ENCODE assay signal across 11 cellular contexts in the genomic region with DNA sequence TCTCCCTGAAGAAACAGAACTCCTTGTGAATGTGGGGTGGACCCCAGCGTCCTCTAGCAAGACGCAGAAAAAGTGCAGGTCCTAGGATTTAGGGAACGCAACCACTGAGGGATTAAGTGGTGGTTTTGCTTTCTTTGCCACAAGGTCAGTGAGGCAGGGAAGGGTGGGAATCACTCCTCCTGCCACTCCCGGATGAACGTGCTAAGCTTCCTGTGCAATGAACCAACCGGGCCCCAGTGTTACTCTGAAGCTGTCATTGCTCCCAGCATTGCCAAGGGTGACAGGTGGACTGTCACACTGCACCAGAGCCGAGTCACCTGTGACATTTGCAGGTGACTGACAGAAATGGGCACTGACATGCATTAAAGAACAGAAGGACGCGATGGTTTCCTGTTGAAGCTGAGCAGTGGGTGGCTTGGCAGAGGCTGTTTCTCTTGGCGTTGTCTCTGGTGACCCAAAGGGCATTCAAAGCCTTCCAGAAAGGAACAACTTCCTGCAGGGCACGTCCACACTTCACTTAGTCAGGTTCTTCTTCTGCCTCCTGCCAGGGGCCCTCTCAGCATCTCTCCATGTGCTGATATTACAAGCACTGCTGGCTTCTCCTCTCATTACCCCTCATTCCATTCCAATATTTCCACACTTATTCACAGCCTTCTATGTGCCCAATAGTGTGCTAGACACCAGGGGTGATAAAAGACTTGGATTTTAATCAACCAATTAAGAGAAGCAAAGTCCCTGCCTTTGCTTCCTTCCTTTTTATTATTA. TPM values are rescaled to one million over a fixed set of nuclear protein-coding genes. Genes with fewer than 3 reads are reported as not detected.
DNase-seq lines count a peak whose midpoint lies in the region; ATAC-seq and TF ChIP-seq lines count a peak whose summit lies in the region.
"Had no signal": no experiment of that assay in that cellular context is flagged by ENCODE, and none has a peak within 500 bp of the region (broad histone marks: within the 10 kb centered on the region; RNA-seq: fewer than 3 reads in every experiment).

No MANE protein-coding gene starts in this region.

- H3K79me2 ChIP-seq in SK-N-SH (ENCODE audit: insufficient read depth), result peaks cover 62% of the 10 kb centered on the region
- H3K79me2 ChIP-seq in OCI-LY7 (ENCODE audit: insufficient read depth, low read depth, low read length), result no peaks in the 10 kb centered on the region

- ATAC-seq in SK-N-SH treated with all-trans-retinoic acid at 6 μM for 48 hours, result no peak
- no peak for ATAC-seq in left lung
- ATAC-seq in HG02571 (IDR thresholded peaks at IDR 0.05; ENCODE audit: unreplicated experiment), result no peak

- peaks cover 40% of the 10 kb centered on the region for H3K4me1 Mint-ChIP-seq in chondrocyte (ENCODE audit: low read depth)

- intact Hi-C loops in OCI-LY7 (cut with micrococcal nuclease; ENCODE audit: unreplicated experiment), result loop anchor here (1.0 to 5.0 kb wide), 3 partner anchors 275 to 679 kb away; no protein-coding TSS in a partner anchor
- intact Hi-C loops in left lung (cut with DNase I), result loop anchor here in 1 of 2 donors (5.0 kb wide), 1 partner anchor 274 kb away; no protein-coding TSS in a partner anchor

- TF ChIP-seq EP300 in SK-N-SH (IDR thresholded peaks at IDR 0.05; ENCODE audit: borderline replicate concordance in 1 of 2, low read depth in 1 of 2, low read length in 1 of 2), result no peak

- DNase-seq in SK-N-SH, result no peak
- DNase-seq in OCI-LY7 (ENCODE audit: low spot score), result no peak
- no peak for DNase-seq in chondrocyte (ENCODE audit: low spot score)
- DNase-seq in retinal pigment epithelial cell (ENCODE audit: low read depth), result no peak
- no peak for DNase-seq in left lung
- DNase-seq in superior temporal gyrus (ENCODE audit: extremely low spot score), result no peak

- H3K36me3 Mint-ChIP-seq in chondrocyte (ENCODE audit: low read depth), result no peaks in the 10 kb centered on the region

- H3K4me1 ChIP-seq in SK-N-SH (ENCODE audit: control insufficient read depth in 1 of 2, insufficient read depth in 2 of 2, low read depth in 1 of 2, low read length in 1 of 2) (peaks cover 2 to 33% of the 10 kb centered on the region in 2 experiments; a peak in 3 of 4 replicates), OCI-LY7 (ENCODE audit: insufficient read depth, low read length, poor library complexity, severe bottlenecking) (no peaks in the 10 kb centered on the region), left lung (no peaks in the 10 kb centered on the region)
- H3K4me1 ChIP-seq: colonic mucosa, gastrocnemius medialis had no signal

- H3K9me3 ChIP-seq in SK-N-SH (no peaks in the 10 kb centered on the region), OCI-LY7 (ENCODE audit: low read length) (no peaks in the 10 kb centered on the region), left lung (no peaks in the 10 kb centered on the region)
- H3K9me3 ChIP-seq: colonic mucosa, gastrocnemius medialis had no signal

- H3K9me3 Mint-ChIP-seq in chondrocyte (ENCODE audit: low read depth), result no peaks in the 10 kb centered on the region

- H3K27ac Mint-ChIP-seq in chondrocyte (ENCODE audit: unreplicated experiment), result peak overlapping the region; percentile 99

- H2AFZ ChIP-seq in SK-N-SH (ENCODE audit: low read depth) (no peak overlapping the region), OCI-LY7 (ENCODE audit: low read length) (no peak overlapping the region)

- 71% methylated on average over 8 of the region's 11 CpGs for WGBS in SK-N-SH (ENCODE audit: low lambda C conversion rate)

- POLR2A ChIA-PET in SK-N-SH (lab: Yijun Ruan, JAX) (interaction anchor here (0.6 to 0.9 kb wide), 2 partner anchors 275 to 721 kb away, joined by 3 read pairs; no protein-coding TSS in a partner anchor), OCI-LY7 (lab: Charles Lee) (no interaction called here)

- CTCF ChIA-PET in SK-N-SH (lab: Yijun Ruan, JAX), result interaction anchor here (0.6 to 15.4 kb wide), 77 partner anchors 10 to 1840 kb away, joined by 3 to 233 read pairs (median 4); a partner anchor contains a TSS
- CTCF ChIA-PET in OCI-LY7 (lab: Charles Lee; ENCODE audit: unreplicated experiment), result no interaction called here

- peak overlapping the region; percentile 74 for H3K9ac ChIP-seq in SK-N-SH

- peak overlapping the region; percentile 46 for H3K4me2 ChIP-seq in SK-N-SH
- no peak overlapping the region for H3K4me2 ChIP-seq in OCI-LY7 (ENCODE audit: low read length)

- H3K27me3 Mint-ChIP-seq in chondrocyte (ENCODE audit: low read depth), result no peaks in the 10 kb centered on the region

- H3K27me3 ChIP-seq in SK-N-SH (ENCODE audit: insufficient read depth) (no peaks in the 10 kb centered on the region), left lung (peaks cover 0 to 18% of the 10 kb centered on the region in 2 donors)
- H3K27me3 ChIP-seq: colonic mucosa, gastrocnemius medialis had no signal

- H3K9me2 ChIP-seq in SK-N-SH, result no peaks in the 10 kb centered on the region
- no peaks in the 10 kb centered on the region for H3K9me2 ChIP-seq in OCI-LY7 (ENCODE audit: insufficient read depth, low read length)

- H3K36me3 ChIP-seq in SK-N-SH (replicated peaks in 1 of 2; ENCODE audit: control insufficient read depth in 1 of 2, insufficient read depth in 2 of 2, low read length in 1 of 2) (no peaks in the 10 kb centered on the region), OCI-LY7 (ENCODE audit: insufficient read depth, low read length) (no peaks in the 10 kb centered on the region), left lung (no peaks in the 10 kb centered on the region)
- H3K36me3 ChIP-seq: colonic mucosa, gastrocnemius medialis had no signal

- peak overlapping the region in 1 of 2 experiments; percentile 99; a peak in 2 of 4 replicates for H3K27ac ChIP-seq in SK-N-SH (ENCODE audit: low read depth in 2 of 2, low read length in 1 of 2)
- H3K27ac ChIP-seq in OCI-LY7 (ENCODE audit: low read depth, low read length, poor library complexity, severe bottlenecking), result no peak overlapping the region
- H3K27ac ChIP-seq in left lung, result no peak overlapping the region
- H3K27ac ChIP-seq: colonic mucosa, gastrocnemius medialis had no signal

- H3K4me3 Mint-ChIP-seq in chondrocyte (ENCODE audit: unreplicated experiment), result no peak overlapping the region

- H3K4me3 ChIP-seq in SK-N-SH (ENCODE audit: low read depth in 2 of 2, low read length in 1 of 2), result peak overlapping the region in 1 of 2 experiments; percentile 45; a peak in 2 of 4 replicates
- H3K4me3 ChIP-seq in OCI-LY7 (ENCODE audit: low read depth, low read length, poor library complexity, severe bottlenecking), result no peak overlapping the region
- peak overlapping the region; percentile 17 for H3K4me3 ChIP-seq in retinal pigment epithelial cell (ENCODE audit: low read length)
- no peak overlapping the region for H3K4me3 ChIP-seq in left lung
- H3K4me3 ChIP-seq: colonic mucosa, gastrocnemius medialis, K562 had no signal

- BruUV-seq in OCI-LY7 (replicated peaks; lab: Mats Ljungman, UMichigan), result no TSS peak

- H4K20me1 ChIP-seq in SK-N-SH (ENCODE audit: insufficient read depth) (no peaks in the 10 kb centered on the region), OCI-LY7 (ENCODE audit: insufficient read depth, low read length) (no peaks in the 10 kb centered on the region)

- TF ChIP-seq RAD21 in SK-N-SH (IDR thresholded peaks at IDR 0.05; ENCODE audit: low read length), result no peak

- TF ChIP-seq CTCF in SK-N-SH (IDR thresholded peaks at IDR 0.05), result no peak
- peak; percentile 23; the same call in 1 of the 2 replicates for TF ChIP-seq CTCF in OCI-LY7 (conservative IDR thresholded peaks at IDR 0.05; ENCODE audit: low read length)
- peak; percentile 58 for TF ChIP-seq CTCF in chondrocyte (IDR thresholded peaks at IDR 0.05)
- no peak for TF ChIP-seq CTCF in retinal pigment epithelial cell (conservative IDR thresholded peaks at IDR 0.05; ENCODE audit: low read depth, low read length)
- TF ChIP-seq CTCF in left lung (IDR thresholded peaks at IDR 0.05), result peak in 1 of 2 donors; percentile 10

- peaks cover 45% of the 10 kb centered on the region for H3F3A ChIP-seq in SK-N-SH (replicated peaks; ENCODE audit: insufficient read depth)

TF ChIP-seq in SK-N-SH, 30 proteins besides CTCF, POLR2A, EP300 and RAD21 (continues in another document):
- no peak for TF ChIP-seq CHD2 (IDR thresholded peaks at IDR 0.05; ENCODE audit: low read length, partially characterized antibody)
- no peak for TF ChIP-seq TCF12 (IDR thresholded peaks at IDR 0.05)
- TF ChIP-seq NFIC (IDR thresholded peaks at IDR 0.05; ENCODE audit: borderline replicate concordance), result no peak

TF ChIP-seq in SK-N-SH treated with all-trans-retinoic acid at 6 μM for 48 hours, 23 proteins besides CTCF, POLR2A, EP300 and RAD21 (continues in another document):
- TF ChIP-seq ZFP3 (CRISPR knock-in tag; IDR thresholded peaks at IDR 0.05) (no peak), PPARA (CRISPR knock-in tag; IDR thresholded peaks at IDR 0.05; ENCODE audit: borderline replicate concordance) (no peak), TCF4 (CRISPR knock-in tag; IDR thresholded peaks at IDR 0.05; ENCODE audit: borderline replicate concordance) (no peak), SNAI2 (CRISPR knock-in tag; IDR thresholded peaks at IDR 0.05) (no peak)
- TF ChIP-seq, protein P1, sequence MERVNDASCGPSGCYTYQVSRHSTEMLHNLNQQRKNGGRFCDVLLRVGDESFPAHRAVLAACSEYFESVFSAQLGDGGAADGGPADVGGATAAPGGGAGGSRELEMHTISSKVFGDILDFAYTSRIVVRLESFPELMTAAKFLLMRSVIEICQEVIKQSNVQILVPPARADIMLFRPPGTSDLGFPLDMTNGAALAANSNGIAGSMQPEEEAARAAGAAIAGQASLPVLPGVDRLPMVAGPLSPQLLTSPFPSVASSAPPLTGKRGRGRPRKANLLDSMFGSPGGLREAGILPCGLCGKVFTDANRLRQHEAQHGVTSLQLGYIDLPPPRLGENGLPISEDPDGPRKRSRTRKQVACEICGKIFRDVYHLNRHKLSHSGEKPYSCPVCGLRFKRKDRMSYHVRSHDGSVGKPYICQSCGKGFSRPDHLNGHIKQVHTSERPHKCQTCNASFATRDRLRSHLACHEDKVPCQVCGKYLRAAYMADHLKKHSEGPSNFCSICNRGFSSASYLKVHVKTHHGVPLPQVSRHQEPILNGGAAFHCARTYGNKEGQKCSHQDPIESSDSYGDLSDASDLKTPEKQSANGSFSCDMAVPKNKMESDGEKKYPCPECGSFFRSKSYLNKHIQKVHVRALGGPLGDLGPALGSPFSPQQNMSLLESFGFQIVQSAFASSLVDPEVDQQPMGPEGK (CRISPR knock-in tag; IDR thresholded peaks at IDR 0.05; ENCODE audit: borderline replicate concordance), result no peak

RNA-seq across cellular contexts. Expression of a gene that starts 9.7 kb away (rescaled TPM):
- polyA plus RNA-seq in SK-N-SH (2012; rRNA removed), result 3.2 and 3.7 TPM in 2 replicates
- 2.0 and 2.5 TPM in 2 replicates for polyA plus RNA-seq in SK-N-SH (2012; cell fraction: cytosol; rRNA removed)
- polyA plus RNA-seq in SK-N-SH (2012; cell fraction: nucleus; rRNA removed), result 5.7 and 9.3 TPM in 2 replicates
- not detected in 2 replicates for total RNA-seq in OCI-LY7 (2014; rRNA removed; shearing (Covaris generic))
- not detected in 2 replicates for total RNA-seq in OCI-LY7 (2022)
- total RNA-seq in chondrocyte, result 1.2 to 1.6 TPM (median 1.5 TPM) in 3 replicates
- total RNA-seq in left lung, result not detected

Comparison
In these comparisons a context has a peak if more than half of its experiments do, and no peak if none do; other contexts are left out.
1. CTCF ChIP-seq: peak in OCI-LY7 (single experiment) and chondrocyte (single experiment); none in SK-N-SH (single experiment) and retinal pigment epithelial cell (single experiment).